ENCODE assay signal across 21 cellular contexts in the genomic region with DNA sequence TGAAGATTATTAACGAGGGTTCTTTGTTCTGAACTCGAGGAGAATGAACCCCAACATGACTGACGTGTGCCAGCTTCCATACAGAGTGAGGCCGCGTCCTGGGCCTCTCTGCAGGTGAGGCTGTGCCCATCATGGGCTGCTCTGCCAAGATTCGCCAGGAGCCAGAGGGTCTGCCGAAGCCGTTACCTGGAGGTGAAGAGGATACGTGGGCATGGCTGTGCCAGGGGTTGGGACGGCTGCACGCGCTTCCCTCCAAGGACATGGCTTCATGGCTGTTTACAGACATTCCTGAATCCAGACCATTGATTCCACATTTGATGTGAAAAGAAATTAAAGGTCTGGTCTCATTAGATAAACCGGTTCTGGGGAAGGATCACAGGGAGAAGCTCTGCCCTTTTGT.
"Had no signal": no experiment of that assay in that cellular context is flagged by ENCODE, and none has a peak within 500 bp of the region (broad histone marks: within the 10 kb centered on the region; RNA-seq: fewer than 3 reads in every experiment).

No MANE protein-coding gene starts in this region.

- H3K9ac ChIP-seq: SK-N-SH had no signal

- H3K27me3 ChIP-seq: ascending aorta, body of pancreas, SJCRH30 had no signal

- H3K36me3 ChIP-seq: ascending aorta, SJCRH30, WERI-Rb-1 had no signal

- H3K9me3 ChIP-seq: ascending aorta, body of pancreas, SJCRH30, SK-N-SH had no signal

- DNase-seq: activated CD4-positive, alpha-beta T cell treated with anti-CD3 and anti-CD28 coated beads for 4 hours; activated CD8-positive, alpha-beta T cell treated with anti-CD3 and anti-CD28 coated beads for 36 hours; activated effector memory CD4-positive, alpha-beta T cell treated with Interleukin-2 at 50 U/mL for 16 hours; activated naive CD4-positive, alpha-beta T cell; activated T-cell treated with anti-CD3 and anti-CD28 coated beads, Interleukin-2, amount 50 U/mL, for 24 hours; KBM-7; NCI-H1048; NCI-H187 treated with DMSO at 0.1 percent for 48 hours; NCI-H2081 treated with DMSO at 0.1 percent for 48 hours; NCI-H526 treated with DMSO at 0.1 percent for 48 hours; NCI-H82; RPMI8226; SJCRH30; SK-N-SH; T-helper 1 cell; WERI-Rb-1 had no signal

- H3K27ac ChIP-seq: ascending aorta, body of pancreas, SJCRH30, WERI-Rb-1 had no signal

- H3K4me2 ChIP-seq: SK-N-SH had no signal

- H3K4me1 ChIP-seq: ascending aorta, SJCRH30 had no signal

- ATAC-seq: activated CD4-positive, CD25-positive, alpha-beta regulatory T cell treated with anti-CD3 and anti-CD28 coated beads, Interleukin-2, amount 50 U/mL, for 24 hours; activated CD8-positive, alpha-beta T cell treated with anti-CD3 and anti-CD28 coated beads for 36 hours; body of pancreas; Right ventricle myocardium inferior had no signal

- FAIRE-seq: bronchial epithelial cell had no signal

- H3K4me3 ChIP-seq: ascending aorta, body of pancreas, SJCRH30 had no signal
